8 cellular contexts compared by ENCODE assay signal in genomic region chr1:43763497-43763973, GRCh38. TPM values are rescaled to one million over a fixed set of nuclear protein-coding genes. Genes with fewer than 3 reads are reported as not detected.
A peak's percentile ranks its signal among the peaks of the same experiment; 100 is the strongest.
DNase-seq lines count a peak whose midpoint lies in the region; ATAC-seq and TF ChIP-seq lines count a peak whose summit lies in the region.

No MANE protein-coding gene starts in this region.

- TF ChIP-seq CTCF in MM.1S (IDR thresholded peaks at IDR 0.05; ENCODE audit: low read length) (peak; percentile 85), upper lobe of left lung (IDR thresholded peaks at IDR 0.05) (peak; percentile 73 to 91 (median 83))

- no peak overlapping the region for H3K4me2 ChIP-seq in MM.1S (ENCODE audit: low read depth, low read length)

- H3K4me1 ChIP-seq in MM.1S (ENCODE audit: low read length) (no peaks in the 10 kb centered on the region), upper lobe of left lung (peaks cover 0 to 20% (median 11%) of the 10 kb centered on the region in 4 donors)

- no peaks in the 10 kb centered on the region for H3K36me3 ChIP-seq in MM.1S (replicated peaks; ENCODE audit: insufficient read depth, low read length)
- no peaks in the 10 kb centered on the region for H3K36me3 ChIP-seq in upper lobe of left lung

- ATAC-seq in upper lobe of left lung (ENCODE audit: low FRiP score in 2 of 2) (peak; percentile 89 to 95), HG03025 (IDR thresholded peaks at IDR 0.05; ENCODE audit: low FRiP score, unreplicated experiment) (no peak)

- H2AFZ ChIP-seq in MM.1S (ENCODE audit: low read length) = no peak overlapping the region

- H4K20me1 ChIP-seq in MM.1S (ENCODE audit: insufficient read depth, low read length) = no peaks in the 10 kb centered on the region

- H3K27me3 ChIP-seq in MM.1S (replicated peaks; ENCODE audit: insufficient read depth, low read length) (no peaks in the 10 kb centered on the region), upper lobe of left lung (no peaks in the 10 kb centered on the region)

- H3K9ac ChIP-seq in MM.1S (ENCODE audit: low read length) = no peak overlapping the region

- TF ChIP-seq EP300 in upper lobe of left lung (IDR thresholded peaks at IDR 0.05) = no peak

- WGBS in upper lobe of left lung, 2 donors = 1 to 2% methylated on average over 4 of the region's 4 CpGs

- H3K9me3 ChIP-seq in MM.1S (replicated peaks; ENCODE audit: insufficient read depth, low read length) (no peaks in the 10 kb centered on the region), upper lobe of left lung (no peaks in the 10 kb centered on the region)

- H3F3A ChIP-seq in MM.1S (ENCODE audit: insufficient read depth, low read length) = no peaks in the 10 kb centered on the region

- DNase-seq in EH (ENCODE audit: low read depth) = peak; percentile 90
- peak; percentile 67 for DNase-seq in MM.1S
- peak; percentile 76 for DNase-seq in RPMI8226
- peak; percentile 1 for DNase-seq in activated effector memory CD4-positive, alpha-beta T cell treated with Interleukin-2 at 50 U/mL for 16 hours
- DNase-seq in foreskin melanocyte = peak; percentile 74
- peak; percentile 68 for DNase-seq in occipital lobe (lab: John Stamatoyannopoulos, UW)
- DNase-seq in upper lobe of left lung = peak in 1 of 2 donors; percentile 74

- H3K4me3 ChIP-seq in MM.1S (ENCODE audit: low read length) (no peak overlapping the region), upper lobe of left lung (no peak overlapping the region)

- no peaks in the 10 kb centered on the region for H3K9me2 ChIP-seq in MM.1S (replicated peaks; ENCODE audit: insufficient read depth, low read length)

- TF ChIP-seq POLR2A in upper lobe of left lung (IDR thresholded peaks at IDR 0.05) = no peak

- H3K79me2 ChIP-seq in MM.1S (ENCODE audit: low read length) = 0 out of 2 replicates have a peak, but pooled peaks cover 3% of the 10 kb centered on the region

- H3K27ac ChIP-seq in MM.1S (ENCODE audit: low read length) = no peak overlapping the region
- no peak overlapping the region for H3K27ac ChIP-seq in upper lobe of left lung

RNA-seq across cellular contexts. Expression of gene ST3GAL3, which starts 56.2 kb away (rescaled TPM):
- total RNA-seq in occipital lobe = 25.7 TPM
- 10 to 100 TPM; 14.4 to 46.1 (median 19.2) TPM for total RNA-seq in upper lobe of left lung
